1 cellular context compared by ENCODE assay signal in genomic region chr21:42222821-42223390, GRCh38.
TF ChIP-seq lines count a peak whose summit lies in the region.

No MANE protein-coding gene starts in this region.

TF ChIP-seq in HEK293, 187 proteins besides CTCF, POLR2A, EP300 and RAD21:
- TF ChIP-seq ZNF366 (tag by site-specific recombination; conservative IDR thresholded peaks at IDR 0.05) (no peak), GLIS1 (tag by site-specific recombination; IDR thresholded peaks at IDR 0.05) (peak; percentile 48), GFI1B (tag by site-specific recombination; IDR thresholded peaks at IDR 0.05) (no peak)
TF ChIP-seq in HEK293: peak in this region for 1.
